ENCODE assay signal across 8 cellular contexts in genomic region chr17:36148559-36149295, GRCh38. TPM values are rescaled to one million over a fixed set of nuclear protein-coding genes. Genes with fewer than 3 reads are reported as not detected.
DNase-seq lines count a peak whose midpoint lies in the region; ATAC-seq lines count a peak whose summit lies in the region.

No MANE protein-coding gene starts in this region.

- DNase-seq in G401 (ENCODE audit: low spot score) (peak; percentile 80), NOMO-1 (lab: John Stamatoyannopoulos, UW; ENCODE audit: unreplicated experiment in 2 of 2) (peak; percentile 85 to 89), epidermal melanocyte (ENCODE audit: insufficient read length, low spot score) (peak; percentile 77), mucosa of gallbladder (ENCODE audit: low spot score) (peak; percentile 66)
- DNase-seq in activated CD8-positive, alpha-beta memory T cell treated with anti-CD3 and anti-CD28 coated beads, Interleukin-2, amount 50 U/mL, for 4 hours = peak; percentile 61
- DNase-seq in stimulated activated CD8-positive, alpha-beta memory T cell treated with anti-CD3 and anti-CD28 coated beads, Interleukin-7, amount 100 ng/mL, for 24 hours (ENCODE audit: low read depth) = peak; percentile 21

- ATAC-seq in HG02885 (IDR thresholded peaks at IDR 0.05; ENCODE audit: poor library complexity, unreplicated experiment) = peak; percentile 59
- ATAC-seq in GM21515 (IDR thresholded peaks at IDR 0.05; ENCODE audit: unreplicated experiment) = no peak

- in situ Hi-C loops in G401 (cut with HindIII; ENCODE audit: low sequenced_read_pairs) = no loop called here

RNA-seq across cellular contexts. Expression of gene TBC1D3B, which starts 27.7 kb away (rescaled TPM):
- total RNA-seq in G401 (2014; rRNA removed; shearing (Covaris generic)) = not detected in 2 replicates
- total RNA-seq in mucosa of gallbladder = 6.0 TPM

RNA-seq across cellular contexts. Expression of gene CCL4, which starts 45.1 kb away (rescaled TPM):
- not detected in 2 replicates for total RNA-seq in G401 (2014; rRNA removed; shearing (Covaris generic))
- 27.6 TPM for total RNA-seq in mucosa of gallbladder

RNA-seq across cellular contexts. Expression of gene CCL3L1, which starts 47.8 kb away (rescaled TPM):
- not detected in 2 replicates for total RNA-seq in G401 (2014; rRNA removed; shearing (Covaris generic))
- total RNA-seq in mucosa of gallbladder = 13.4 TPM

RNA-seq across cellular contexts. Expression of gene CCL3, which starts 58.8 kb away (rescaled TPM):
- total RNA-seq in G401 (2014; rRNA removed; shearing (Covaris generic)) = not detected in 2 replicates
- total RNA-seq in mucosa of gallbladder = 31.7 TPM

Comparison
In these comparisons a context has a peak if more than half of its experiments do, and no peak if none do; other contexts are left out.
1. DNase-seq: peak in every context shown above with its lines; median percentile 87 in NOMO-1; 80 in G401; 77 in epidermal melanocyte; 66 in mucosa of gallbladder; 61 in activated CD8-positive, alpha-beta memory T cell treated with anti-CD3 and anti-CD28 coated beads, Interleukin-2, amount 50 U/mL, for 4 hours; 21 in stimulated activated CD8-positive, alpha-beta memory T cell treated with anti-CD3 and anti-CD28 coated beads, Interleukin-7, amount 100 ng/mL, for 24 hours.
2. RNA of gene CCL4, which starts 45.1 kb away (total RNA-seq): 27.6 TPM in mucosa of gallbladder (single experiment); not detected in G401; every median in the first group is over 10 times any median in the second.
3. RNA of gene CCL3L1, which starts 47.8 kb away (total RNA-seq): 13.4 TPM in mucosa of gallbladder (single experiment); not detected in G401; every median in the first group is over 10 times any median in the second.